In the genomic region with DNA sequence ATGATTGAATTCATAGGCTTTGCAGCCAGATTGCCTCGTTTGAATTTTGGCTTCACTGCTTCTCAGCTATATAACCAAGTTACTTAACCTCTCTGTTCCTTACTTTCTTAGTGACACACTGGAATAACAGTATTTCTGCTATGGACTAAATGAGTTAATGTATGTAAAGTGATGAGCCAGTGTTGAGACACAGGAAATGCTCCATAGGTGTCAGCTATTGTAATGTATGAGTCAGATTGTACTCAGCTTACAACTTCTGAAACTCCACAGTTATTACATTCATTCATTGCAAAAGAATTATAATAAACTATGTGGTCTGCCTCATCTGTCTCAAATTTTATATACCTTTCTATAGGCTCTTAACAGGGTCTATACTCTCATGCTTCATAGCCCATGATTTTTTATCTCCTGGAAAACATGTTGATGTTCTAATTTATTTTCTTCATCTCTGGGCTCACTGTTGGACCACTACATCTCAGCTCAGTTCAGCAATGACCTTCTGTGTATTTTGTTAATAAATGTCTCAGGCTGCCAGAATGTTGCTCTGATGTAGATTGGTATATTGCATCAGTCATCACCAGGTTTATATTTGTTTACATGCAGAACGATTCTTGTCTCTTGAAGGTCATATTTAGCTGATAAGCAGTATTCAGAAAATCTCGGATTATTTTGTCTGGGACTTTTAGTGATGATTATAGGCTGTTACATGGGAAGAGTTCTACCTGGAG, we compare ENCODE assay signal across 10 cellular contexts.
A peak's percentile ranks its signal among the peaks of the same experiment; 100 is the strongest.
DNase-seq lines count a peak whose midpoint lies in the region; ATAC-seq and TF ChIP-seq lines count a peak whose summit lies in the region.
"Had no signal": no experiment of that assay in that cellular context is flagged by ENCODE, and none has a peak within 500 bp of the region (broad histone marks: within the 10 kb centered on the region; RNA-seq: fewer than 3 reads in every experiment).

No MANE protein-coding gene starts in this region.

- WGBS in heart right ventricle, 2 donors, result 51 to 54% methylated on average over 3 of the region's 3 CpGs

- H3K4me3 ChIP-seq in skeletal muscle cell (ENCODE audit: low read depth, low read length) (no peak overlapping the region), heart right ventricle (no peak overlapping the region)

- H3K27ac Mint-ChIP-seq in activated T-helper 1 cell treated with anti-CD3 and anti-CD28 coated beads, Interleukin-12 subunit alpha, Interleukin-12 subunit beta, Interleukin-2, Interleukin-4 antibody, amounts not matched to agents 30 ng/mL and 10 ng/mL and 1 ng/mL, durations not matched to agents 14 hours and 24 hours and 36 hours, result peak overlapping the region; percentile 77
- H3K27ac Mint-ChIP-seq: B cell had no signal

- H3K9me3 ChIP-seq in heart right ventricle, result no peaks in the 10 kb centered on the region

- peak; percentile 74 to 88 for ATAC-seq in activated CD4-positive, CD25-positive, alpha-beta regulatory T cell treated with anti-CD3 and anti-CD28 coated beads, Interleukin-2, amount 50 U/mL, for 24 hours
- ATAC-seq in HG03175 (IDR thresholded peaks at IDR 0.05; ENCODE audit: unreplicated experiment) (peak; percentile 70), heart right ventricle (no peak)

- no peak for TF ChIP-seq CTCF in heart right ventricle (IDR thresholded peaks at IDR 0.05)

- H3K4me1 ChIP-seq in heart right ventricle, result peaks cover 0 to 74% (median 55%) of the 10 kb centered on the region in 9 donors

- H3K4me1 Mint-ChIP-seq in activated T-helper 1 cell treated with anti-CD3 and anti-CD28 coated beads, Interleukin-12 subunit alpha, Interleukin-12 subunit beta, Interleukin-2, Interleukin-4 antibody, amounts not matched to agents 30 ng/mL and 10 ng/mL and 1 ng/mL, durations not matched to agents 14 hours and 24 hours and 36 hours (ENCODE audit: low read depth), result peaks cover 64% of the 10 kb centered on the region
- H3K4me1 Mint-ChIP-seq: B cell had no signal

- intact Hi-C loops in activated T-helper 1 cell treated with anti-CD3 and anti-CD28 coated beads, Interleukin-12 subunit alpha, Interleukin-12 subunit beta, Interleukin-2, Interleukin-4 antibody, amounts not matched to agents 30 ng/mL and 10 ng/mL and 1 ng/mL, durations not matched to agents 14 hours and 24 hours and 36 hours (cut with micrococcal nuclease), result loop anchor here (1.0 to 5.0 kb wide), 5 partner anchors 51 to 455 kb away; no protein-coding TSS in a partner anchor
- intact Hi-C loops in heart right ventricle (cut with DNase I), result no loop called here

- peak overlapping the region; percentile 53 for H3K4me3 Mint-ChIP-seq in activated T-helper 1 cell treated with anti-CD3 and anti-CD28 coated beads, Interleukin-12 subunit alpha, Interleukin-12 subunit beta, Interleukin-2, Interleukin-4 antibody, amounts not matched to agents 30 ng/mL and 10 ng/mL and 1 ng/mL, durations not matched to agents 14 hours and 24 hours and 36 hours
- H3K4me3 Mint-ChIP-seq: B cell had no signal

- H3K27ac ChIP-seq in heart right ventricle, result peak overlapping the region in 2 of 10 donors; percentile 43 to 65

- H3K36me3 Mint-ChIP-seq in activated T-helper 1 cell treated with anti-CD3 and anti-CD28 coated beads, Interleukin-12 subunit alpha, Interleukin-12 subunit beta, Interleukin-2, Interleukin-4 antibody, amounts not matched to agents 30 ng/mL and 10 ng/mL and 1 ng/mL, durations not matched to agents 14 hours and 24 hours and 36 hours (ENCODE audit: low read depth), result peaks cover 13% of the 10 kb centered on the region

- peaks cover 0 to 5% (median 0%) of the 10 kb centered on the region in 9 donors for H3K36me3 ChIP-seq in heart right ventricle

- no peaks in the 10 kb centered on the region for H3K27me3 ChIP-seq in heart right ventricle

- peaks cover 19% of the 10 kb centered on the region for H3K9me3 Mint-ChIP-seq in activated T-helper 1 cell treated with anti-CD3 and anti-CD28 coated beads, Interleukin-12 subunit alpha, Interleukin-12 subunit beta, Interleukin-2, Interleukin-4 antibody, amounts not matched to agents 30 ng/mL and 10 ng/mL and 1 ng/mL, durations not matched to agents 14 hours and 24 hours and 36 hours

- H3K27me3 Mint-ChIP-seq in activated T-helper 1 cell treated with anti-CD3 and anti-CD28 coated beads, Interleukin-12 subunit alpha, Interleukin-12 subunit beta, Interleukin-2, Interleukin-4 antibody, amounts not matched to agents 30 ng/mL and 10 ng/mL and 1 ng/mL, durations not matched to agents 14 hours and 24 hours and 36 hours (ENCODE audit: insufficient read depth), result peaks cover 4% of the 10 kb centered on the region
- H3K27me3 Mint-ChIP-seq: B cell had no signal

- DNase-seq in activated CD4-positive, CD25-positive, alpha-beta regulatory T cell treated with anti-CD3 and anti-CD28 coated beads, Interleukin-2, amount 50 U/mL, for 72 hours, result no peak
- no peak for DNase-seq in activated T-helper 1 cell treated with anti-CD3 and anti-CD28 coated beads, Interleukin-12 subunit alpha, Interleukin-12 subunit beta, Interleukin-2, Interleukin-4 antibody, amounts not matched to agents 30 ng/mL and 10 ng/mL and 1 ng/mL, durations not matched to agents 14 hours and 24 hours and 36 hours (ENCODE audit: low spot score)
- DNase-seq in skeletal muscle cell (ENCODE audit: low read depth) (peak; percentile 79), NCI-H524 treated with DMSO at 0.1 percent for 48 hours (lab: John Stamatoyannopoulos, UW) (no peak), heart right ventricle (no peak), AML-193 (lab: John Stamatoyannopoulos, UW) (no peak)
- DNase-seq: activated CD4-positive, alpha-beta T cell treated with anti-CD3 and anti-CD28 coated beads, Interleukin-2, amount 50 U/mL, for 4 hours had no signal

Comparison
In these comparisons a context has a peak if more than half of its experiments do, and no peak if none do; other contexts are left out.
1. ATAC-seq: peak in activated CD4-positive, CD25-positive, alpha-beta regulatory T cell treated with anti-CD3 and anti-CD28 coated beads, Interleukin-2, amount 50 U/mL, for 24 hours (2 of 2) and HG03175 (single experiment); none in heart right ventricle (0 of 8).